1 cellular context compared by ENCODE assay signal in genomic region chr7:127609297-127609696, GRCh38.
TF ChIP-seq lines count a peak whose summit lies in the region.

No MANE protein-coding gene starts in this region.

TF ChIP-seq in WTC11, 78 proteins besides CTCF, POLR2A, EP300 and RAD21 (continued from another document):
- TF ChIP-seq FOXP4 (CRISPR knock-in tag; IDR thresholded peaks at IDR 0.05) (no peak), HMGXB4 (CRISPR knock-in tag; IDR thresholded peaks at IDR 0.05) (no peak), ZNF121 (CRISPR knock-in tag; IDR thresholded peaks at IDR 0.05) (no peak), ARID4B (CRISPR knock-in tag; IDR thresholded peaks at IDR 0.05; ENCODE audit: borderline replicate concordance) (no peak), TP53 (CRISPR knock-in tag; IDR thresholded peaks at IDR 0.05) (no peak), ERG (CRISPR knock-in tag; IDR thresholded peaks at IDR 0.05) (no peak), ZNF232 (CRISPR knock-in tag; IDR thresholded peaks at IDR 0.05) (no peak)
- TF ChIP-seq, protein P1, sequence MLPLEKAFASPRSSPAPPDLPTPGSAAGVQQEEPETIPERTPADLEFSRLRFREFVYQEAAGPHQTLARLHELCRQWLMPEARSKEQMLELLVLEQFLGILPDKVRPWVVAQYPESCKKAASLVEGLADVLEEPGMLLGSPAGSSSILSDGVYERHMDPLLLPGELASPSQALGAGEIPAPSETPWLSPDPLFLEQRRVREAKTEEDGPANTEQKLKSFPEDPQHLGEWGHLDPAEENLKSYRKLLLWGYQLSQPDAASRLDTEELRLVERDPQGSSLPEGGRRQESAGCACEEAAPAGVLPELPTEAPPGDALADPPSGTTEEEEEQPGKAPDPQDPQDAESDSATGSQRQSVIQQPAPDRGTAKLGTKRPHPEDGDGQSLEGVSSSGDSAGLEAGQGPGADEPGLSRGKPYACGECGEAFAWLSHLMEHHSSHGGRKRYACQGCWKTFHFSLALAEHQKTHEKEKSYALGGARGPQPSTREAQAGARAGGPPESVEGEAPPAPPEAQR (CRISPR knock-in tag; IDR thresholded peaks at IDR 0.05), result no peak
- TF ChIP-seq, protein P2, sequence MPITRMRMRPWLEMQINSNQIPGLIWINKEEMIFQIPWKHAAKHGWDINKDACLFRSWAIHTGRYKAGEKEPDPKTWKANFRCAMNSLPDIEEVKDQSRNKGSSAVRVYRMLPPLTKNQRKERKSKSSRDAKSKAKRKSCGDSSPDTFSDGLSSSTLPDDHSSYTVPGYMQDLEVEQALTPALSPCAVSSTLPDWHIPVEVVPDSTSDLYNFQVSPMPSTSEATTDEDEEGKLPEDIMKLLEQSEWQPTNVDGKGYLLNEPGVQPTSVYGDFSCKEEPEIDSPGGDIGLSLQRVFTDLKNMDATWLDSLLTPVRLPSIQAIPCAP (CRISPR knock-in tag; IDR thresholded peaks at IDR 0.05), result no peak
TF ChIP-seq in WTC11: peak in this region for 0.
